In the genomic region with DNA sequence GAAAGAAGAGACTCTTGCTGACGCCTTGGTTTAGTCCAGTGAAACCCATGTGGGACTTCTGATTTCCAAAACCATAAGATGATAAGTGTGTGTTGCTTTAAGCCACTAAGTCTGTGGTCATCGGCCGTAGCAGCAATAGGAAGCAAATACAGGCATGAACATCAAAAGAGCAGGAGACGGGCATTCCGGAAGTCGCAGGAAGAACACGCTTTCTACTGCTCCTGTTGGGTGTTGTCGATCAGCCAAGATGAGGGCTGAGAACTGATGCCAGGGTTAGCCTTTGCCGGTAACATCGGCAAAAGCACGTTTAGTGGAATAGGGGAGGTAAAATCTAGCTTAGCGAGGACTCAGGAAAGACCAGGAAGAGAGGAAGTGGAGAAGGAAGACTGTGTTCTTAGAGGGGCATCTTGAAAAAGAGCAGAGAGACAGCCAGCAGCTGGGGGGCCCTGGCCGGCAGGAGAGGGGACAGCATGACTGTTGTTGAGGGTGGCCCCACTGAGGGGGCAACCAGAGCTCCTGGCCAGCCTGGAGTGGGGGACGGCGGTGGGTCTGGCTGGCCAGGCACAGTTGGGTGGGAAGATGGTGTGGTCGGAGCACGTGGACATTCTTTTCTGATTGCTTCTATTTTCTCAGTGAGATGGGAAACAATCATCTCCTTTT, we compare ENCODE assay signal across 15 cellular contexts.
A peak's percentile ranks its signal among the peaks of the same experiment; 100 is the strongest.
DNase-seq lines count a peak whose midpoint lies in the region; ATAC-seq, FAIRE-seq and TF ChIP-seq lines count a peak whose summit lies in the region.
"Had no signal": no experiment of that assay in that cellular context is flagged by ENCODE, and none has a peak within 500 bp of the region (broad histone marks: within the 10 kb centered on the region; RNA-seq: fewer than 3 reads in every experiment).

No MANE protein-coding gene starts in this region.

- TF ChIP-seq CTCF in AG04450 (IDR thresholded peaks at IDR 0.05; ENCODE audit: low read depth, low read length) = no peak
- no peak for TF ChIP-seq CTCF in kidney (IDR thresholded peaks at IDR 0.05; ENCODE audit: borderline replicate concordance, extremely low read depth, insufficient read depth)
- TF ChIP-seq CTCF in sigmoid colon (IDR thresholded peaks at IDR 0.05) = no peak

- 78% methylated on average over 17 of the region's 17 CpGs for WGBS in sigmoid colon, 2 donors

- FAIRE-seq in kidney (lab: Jason Lieb, UNC) = no peak
- no peak for FAIRE-seq in RCC 7860 (lab: Jason Lieb, UNC)
- FAIRE-seq: GM12891 had no signal

- H3K36me3 ChIP-seq in SJCRH30 (no peaks in the 10 kb centered on the region), kidney (ENCODE audit: control insufficient read depth in 1 of 2, insufficient read depth in 2 of 2, low read length in 2 of 2) (no peaks in the 10 kb centered on the region), sigmoid colon (no peaks in the 10 kb centered on the region)
- H3K36me3 ChIP-seq: BLaER1 had no signal

- H3K27me3 ChIP-seq in AG04450 (ENCODE audit: control insufficient read depth, insufficient read depth, low read length) = peaks cover 28% of the 10 kb centered on the region
- no peaks in the 10 kb centered on the region for H3K27me3 ChIP-seq in SJCRH30
- H3K27me3 ChIP-seq in sigmoid colon = no peaks in the 10 kb centered on the region
- H3K27me3 ChIP-seq: BLaER1 had no signal

- CTCF ChIA-PET in AG04450 (lab: Charles Lee) = no interaction called here

- TF ChIP-seq EP300 in sigmoid colon (IDR thresholded peaks at IDR 0.05) = no peak

- no peak for DNase-seq in AG04450 (ENCODE audit: low read depth, low spot score)
- no peak for DNase-seq in SJCRH30
- peak; percentile 55 for DNase-seq in kidney
- peak; percentile 49 for DNase-seq in sigmoid colon
- DNase-seq in SIG-M5 (lab: John Stamatoyannopoulos, UW) = no peak
- DNase-seq in foreskin melanocyte = no peak
- no peak for DNase-seq in RCC 7860 (ENCODE audit: low spot score)
- DNase-seq: activated CD4-positive, alpha-beta T cell treated with anti-CD3 and anti-CD28 coated beads, Interleukin-2, amount 50 U/mL, for 48 hours; NCI-H1105; NCI-H226; OCI-M1; T-helper 17 cell had no signal

- H3K4me1 ChIP-seq in SJCRH30 (peaks cover 24% of the 10 kb centered on the region), kidney (ENCODE audit: control insufficient read depth in 1 of 2, insufficient read depth in 1 of 2, low read depth in 1 of 2, low read length in 2 of 2) (peaks cover 0 to 2% of the 10 kb centered on the region in 2 donors), sigmoid colon (peaks cover 0 to 14% (median 0%) of the 10 kb centered on the region in 4 donors)

- POLR2A ChIA-PET in AG04450 (lab: Yijun Ruan, JAX) = interaction anchor here (0.5 to 1.6 kb wide), 6 partner anchors 13 to 1829 kb away, joined by 3 to 9 read pairs (median 4); no protein-coding TSS in a partner anchor

- no peak overlapping the region for H3K4me3 ChIP-seq in AG04450 (ENCODE audit: low read depth, low read length)
- H3K4me3 ChIP-seq in SJCRH30 = no peak overlapping the region
- no peak overlapping the region for H3K4me3 ChIP-seq in kidney (ENCODE audit: low read length in 2 of 2)
- no peak overlapping the region for H3K4me3 ChIP-seq in sigmoid colon
- H3K4me3 ChIP-seq: BLaER1 had no signal

- peak overlapping the region; percentile 47 for H3K27ac ChIP-seq in AG04450 (ENCODE audit: low read depth, low read length)
- peak overlapping the region; percentile 72 for H3K27ac ChIP-seq in SJCRH30
- H3K27ac ChIP-seq in kidney (ENCODE audit: low read depth in 2 of 2, low read length in 2 of 2) = no peak overlapping the region
- H3K27ac ChIP-seq in sigmoid colon = peak overlapping the region in 3 of 4 donors; percentile 35 to 74 (median 47)
- H3K27ac ChIP-seq: BLaER1 had no signal

- TF ChIP-seq POLR2A in sigmoid colon (IDR thresholded peaks at IDR 0.05) = no peak

- H3K9me3 ChIP-seq in AG04450 (ENCODE audit: control insufficient read depth, insufficient read depth, low read length) (peaks cover 27% of the 10 kb centered on the region), SJCRH30 (replicated peaks) (peaks cover 11% of the 10 kb centered on the region), kidney (ENCODE audit: control insufficient read depth in 1 of 2, low read length in 2 of 2) (peaks cover 0 to 4% of the 10 kb centered on the region in 2 donors), sigmoid colon (peaks cover 0 to 5% (median 0%) of the 10 kb centered on the region in 4 donors)

- no peak overlapping the region for H3K9ac ChIP-seq in kidney (ENCODE audit: low read length in 2 of 2)
- H3K9ac ChIP-seq: BLaER1 had no signal

- ATAC-seq in HG02763 (IDR thresholded peaks at IDR 0.05; ENCODE audit: unreplicated experiment) = no peak
- ATAC-seq: T-helper 17 cell had no signal

- intact Hi-C loops in kidney (cut with DNase I) (no loop called here), sigmoid colon (cut with DNase I) (no loop called here)

Comparison
In these comparisons a context has a peak if more than half of its experiments do, and no peak if none do; other contexts are left out.
1. DNase-seq: peak in kidney (single experiment) and sigmoid colon (single experiment); none in AG04450 (single experiment), SJCRH30 (0 of 2), SIG-M5 (single experiment), foreskin melanocyte (single experiment) and RCC 7860 (single experiment).
2. H3K27ac ChIP-seq: peak in AG04450 (single experiment), SJCRH30 (single experiment) and sigmoid colon (3 of 4); none in kidney (0 of 2).